Comparison of ENCODE assay signal across 8 cellular contexts in the genomic region with DNA sequence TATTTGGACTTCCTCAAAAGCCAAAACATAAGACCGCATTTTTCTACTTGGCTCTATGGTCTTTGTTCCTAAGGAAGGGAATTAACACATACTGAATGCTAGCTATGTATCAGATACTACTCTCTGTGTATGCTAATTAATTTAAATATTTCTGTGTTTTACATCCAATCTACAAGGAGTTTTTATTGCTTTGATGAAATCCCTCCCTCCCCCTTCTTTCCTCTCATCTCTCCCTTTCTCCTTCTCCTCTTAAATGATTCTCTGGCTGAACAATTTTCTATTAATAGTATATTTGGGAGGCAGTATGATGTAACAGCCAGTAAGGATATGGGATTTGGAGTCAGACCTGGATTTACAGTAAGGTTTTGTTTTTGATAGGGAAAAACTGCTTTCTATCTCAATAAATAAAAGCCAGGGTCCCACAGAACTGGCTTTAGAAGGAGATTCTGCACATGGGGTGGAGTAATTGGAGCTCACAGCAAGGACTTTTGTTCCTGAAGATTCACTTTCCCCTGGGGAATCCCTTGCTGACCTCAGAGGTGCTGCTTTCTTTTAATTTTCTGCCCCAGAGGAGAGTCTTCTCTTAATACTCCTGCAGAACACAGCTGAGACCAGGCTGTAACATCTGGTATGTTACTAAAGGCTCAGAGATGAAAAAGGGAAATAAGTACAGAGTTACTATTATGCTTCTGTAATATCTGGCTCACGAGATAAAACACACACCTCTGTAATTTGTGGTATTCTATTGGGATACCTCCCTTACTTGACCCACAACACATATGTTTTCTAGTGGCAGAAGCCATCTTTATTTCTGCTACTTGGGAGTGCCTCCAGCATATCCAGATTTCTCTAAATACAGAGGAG. TPM values are rescaled to one million over a fixed set of nuclear protein-coding genes. Genes with fewer than 3 reads are reported as not detected.
DNase-seq lines count a peak whose midpoint lies in the region; ATAC-seq, FAIRE-seq and TF ChIP-seq lines count a peak whose summit lies in the region.

No MANE protein-coding gene starts in this region.

- peaks cover 26% of the 10 kb centered on the region for H3K4me1 ChIP-seq in OCI-LY3 (ENCODE audit: low read length)
- peaks cover 0 to 35% (median 4%) of the 10 kb centered on the region in 3 donors for H3K4me1 ChIP-seq in esophagus squamous epithelium
- peaks cover 23 to 31% of the 10 kb centered on the region in 2 donors for H3K4me1 ChIP-seq in gastrocnemius medialis

- H3K27me3 Mint-ChIP-seq in HFFc6 (ENCODE audit: insufficient read depth): no peaks in the 10 kb centered on the region; the same call in 1 of the 2 replicates

- peaks cover 29% of the 10 kb centered on the region for H4K20me1 ChIP-seq in OCI-LY3 (ENCODE audit: insufficient read depth, low read length)

- no peaks in the 10 kb centered on the region; the same call in 1 of the 2 replicates for H3K9me3 ChIP-seq in OCI-LY3 (ENCODE audit: insufficient read depth, low read length)
- no peaks in the 10 kb centered on the region for H3K9me3 ChIP-seq in esophagus squamous epithelium
- H3K9me3 ChIP-seq in gastrocnemius medialis: no peaks in the 10 kb centered on the region

- ATAC-seq in gastrocnemius medialis: peak; percentile 58 to 80

- H3K27ac Mint-ChIP-seq in HFFc6: no peak overlapping the region

- H3K4me3 Mint-ChIP-seq in HFFc6: no peak overlapping the region

- H3K4me3 ChIP-seq in OCI-LY3 (ENCODE audit: low read length) (peak overlapping the region; percentile 34), esophagus squamous epithelium (no peak overlapping the region), gastrocnemius medialis (peak overlapping the region in 2 of 4 donors; percentile 4 to 9)

- no peaks in the 10 kb centered on the region for H3K36me3 Mint-ChIP-seq in HFFc6 (ENCODE audit: low read depth)

- H3K4me2 ChIP-seq in OCI-LY3 (ENCODE audit: low read length): peak overlapping the region; percentile 49

- no peak overlapping the region for H2AFZ ChIP-seq in OCI-LY3 (ENCODE audit: low read depth, low read length)

- WGBS in esophagus squamous epithelium, 2 donors: 60 to 61% methylated on average over 2 of the region's 2 CpGs

- DNase-seq in NOMO-1 treated with DMSO at 0.1 percent for 48 hours (lab: John Stamatoyannopoulos, UW; ENCODE audit: unreplicated experiment) (peak; percentile 44), NOMO-1 treated with dmso at 0.1 percent for 144 hours (lab: John Stamatoyannopoulos, UW; ENCODE audit: unreplicated experiment) (no peak), esophagus squamous epithelium (lab: John Stamatoyannopoulos, UW) (no peak), gastrocnemius medialis (no peak), urothelium cell line (ENCODE audit: low spot score) (no peak), HFFc6 (no peak)
- no peak for DNase-seq in effector CD8-positive, alpha-beta T cell (lab: John Stamatoyannopoulos, UW)

- FAIRE-seq in urothelium cell line (lab: Jason Lieb, UNC): no peak

- H3K27me3 ChIP-seq in OCI-LY3 (ENCODE audit: low read depth, low read length): no peaks in the 10 kb centered on the region
- no peaks in the 10 kb centered on the region for H3K27me3 ChIP-seq in esophagus squamous epithelium
- no peaks in the 10 kb centered on the region for H3K27me3 ChIP-seq in gastrocnemius medialis

- in situ Hi-C loops in gastrocnemius medialis (cut with MboI; ENCODE audit: low sequenced_read_pairs in 4 of 4): no loop called here

- no peaks in the 10 kb centered on the region for H3K9me3 Mint-ChIP-seq in HFFc6

- H3K36me3 ChIP-seq in OCI-LY3 (replicated peaks; ENCODE audit: low read depth, low read length) (no peaks in the 10 kb centered on the region), esophagus squamous epithelium (no peaks in the 10 kb centered on the region), gastrocnemius medialis (no peaks in the 10 kb centered on the region)

- H3K4me1 Mint-ChIP-seq in HFFc6 (ENCODE audit: low read depth): peaks cover 16% of the 10 kb centered on the region; the same call in 1 of the 2 replicates

- peaks cover 34% of the 10 kb centered on the region for H3K79me2 ChIP-seq in OCI-LY3 (ENCODE audit: low read length)

- TF ChIP-seq POLR2A in esophagus squamous epithelium (IDR thresholded peaks at IDR 0.05) (no peak), gastrocnemius medialis (IDR thresholded peaks at IDR 0.05) (no peak)

- intact Hi-C loops in esophagus squamous epithelium (cut with DNase I): no loop called here
- intact Hi-C loops in gastrocnemius medialis (cut with DNase I; ENCODE audit: low total_unique reads): no loop called here

- H3K27ac ChIP-seq in OCI-LY3 (ENCODE audit: low read length): peak overlapping the region; percentile 19
- peak overlapping the region in 3 of 4 donors; percentile 14 to 41 (median 41) for H3K27ac ChIP-seq in esophagus squamous epithelium
- H3K27ac ChIP-seq in gastrocnemius medialis: peak overlapping the region; percentile 35 to 54 (median 54)

- no peak overlapping the region for H3K9ac ChIP-seq in OCI-LY3 (ENCODE audit: low read length)

- no peak for TF ChIP-seq CTCF in OCI-LY3 (IDR thresholded peaks at IDR 0.05; ENCODE audit: low read depth, low read length)
- TF ChIP-seq CTCF in esophagus squamous epithelium (IDR thresholded peaks at IDR 0.05): no peak
- no peak for TF ChIP-seq CTCF in gastrocnemius medialis (IDR thresholded peaks at IDR 0.05 in 4 of 5, conservative IDR thresholded peaks at IDR 0.05 in 1 of 5)
- TF ChIP-seq CTCF in HFFc6 (IDR thresholded peaks at IDR 0.05): no peak

RNA-seq across cellular contexts. Expression of a gene that starts 13.3 kb away (rescaled TPM):
- total RNA-seq in esophagus squamous epithelium (10 to 100 TPM; 28.5 to 43.9 (median 41.8) TPM), gastrocnemius medialis (10 to 100 TPM; 19.5 to 28.6 (median 23.6) TPM)
- total RNA-seq in HFFc6 (2021; fragmentation: NEBNext Ultra II Directional; extraction: Animal tissue kit (Norgen Biotek cat#: 25700)): 1 to 10 TPM; 2.4 to 8.8 (median 3.4) TPM
